ENCODE assay signal across 8 cellular contexts in genomic region chr1:160954158-160955104, GRCh38. TPM values are rescaled to one million over a fixed set of nuclear protein-coding genes. Genes with fewer than 3 reads are reported as not detected.
DNase-seq lines count a peak whose midpoint lies in the region; ATAC-seq and TF ChIP-seq lines count a peak whose summit lies in the region.

Gene ITLN2 (minus strand): TSS chr1:160954809. CDS start chr1:160954741, 68 bp downstream.

- no peak within 1 kb of the TSS for H3K4me3 ChIP-seq in AG10803 (ENCODE audit: low read length)
- H3K4me3 ChIP-seq in neural cell (ENCODE audit: low read length) = no peak within 1 kb of the TSS

- H3K4me2 ChIP-seq in neural cell (ENCODE audit: low read length) = no peak within 1 kb of the TSS

- no peaks in the 10 kb centered on the region for H3K9me3 Mint-ChIP-seq in effector memory CD8-positive, alpha-beta T cell

- TF ChIP-seq CTCF in AG10803 (conservative IDR thresholded peaks at IDR 0.05; ENCODE audit: low read length) (peak; percentile 60), neural cell (IDR thresholded peaks at IDR 0.05; ENCODE audit: poor library complexity, severe bottlenecking) (peak; percentile 13)

- no peak for TF ChIP-seq EP300 in neural cell (conservative IDR thresholded peaks at IDR 0.05; ENCODE audit: poor library complexity, severe bottlenecking)

- H3K9me3 ChIP-seq in neural cell (ENCODE audit: low read length) = no peaks in the 10 kb centered on the region

- no peak within 1 kb of the TSS for H2AFZ ChIP-seq in neural cell (ENCODE audit: low read depth, low read length)

- no peak within 1 kb of the TSS for H3K27ac ChIP-seq in neural cell (ENCODE audit: low read length)

- H3K79me2 ChIP-seq in neural cell (replicated peaks; ENCODE audit: insufficient read depth, low read length) = no peaks in the 10 kb centered on the region

- peaks cover 8 to 13% of the 10 kb centered on the region in 2 donors for H3K4me1 Mint-ChIP-seq in effector memory CD8-positive, alpha-beta T cell (ENCODE audit: low read depth in 2 of 2)

- H3K27ac Mint-ChIP-seq in effector memory CD8-positive, alpha-beta T cell = peak within 1 kb of the TSS in 1 of 2 donors; percentile 51

- no peak for TF ChIP-seq RAD21 in neural cell (conservative IDR thresholded peaks at IDR 0.05)

- H3K9ac ChIP-seq in neural cell (ENCODE audit: low read length) = no peak within 1 kb of the TSS

- H3K36me3 Mint-ChIP-seq in effector memory CD8-positive, alpha-beta T cell (ENCODE audit: insufficient read depth) = no peaks in the 10 kb centered on the region

- H3F3A ChIP-seq in neural cell (ENCODE audit: insufficient read depth, low read length, poor library complexity, severe bottlenecking) = no peaks in the 10 kb centered on the region

- no peaks in the 10 kb centered on the region for H3K27me3 ChIP-seq in neural cell (ENCODE audit: insufficient read depth, low read depth, low read length)

- no peaks in the 10 kb centered on the region for H4K20me1 ChIP-seq in neural cell (ENCODE audit: insufficient read depth)

- no peaks in the 10 kb centered on the region for H3K27me3 Mint-ChIP-seq in effector memory CD8-positive, alpha-beta T cell

- DNase-seq in AG10803 (ENCODE audit: low read depth) (peak; percentile 18), M059J (ENCODE audit: low read depth) (peak; percentile 60)
- DNase-seq in activated CD4-positive, alpha-beta T cell treated with anti-CD3 and anti-CD28 coated beads for 1 hour = peak; percentile 10
- peak; percentile 22 to 38 (median 25) for DNase-seq in effector memory CD8-positive, alpha-beta T cell

- H3K36me3 ChIP-seq in neural cell (ENCODE audit: insufficient read depth, low read length) = no peaks in the 10 kb centered on the region

- H3K4me3 Mint-ChIP-seq in effector memory CD8-positive, alpha-beta T cell = no peak within 1 kb of the TSS

- ATAC-seq in GM18861 (IDR thresholded peaks at IDR 0.05; ENCODE audit: unreplicated experiment) = peak; percentile 63
- peak; percentile 70 for ATAC-seq in effector memory CD8-positive, alpha-beta T cell (replicated peaks)
- ATAC-seq in HG02970 (IDR thresholded peaks at IDR 0.05; ENCODE audit: low FRiP score, unreplicated experiment) = no peak
- ATAC-seq in GM21381 (IDR thresholded peaks at IDR 0.05; ENCODE audit: unreplicated experiment) = no peak

- H3K9me2 ChIP-seq in neural cell (ENCODE audit: insufficient read depth, low read length) = no peaks in the 10 kb centered on the region

TF ChIP-seq in neural cell, 6 proteins besides CTCF, POLR2A, EP300 and RAD21:
- TF ChIP-seq POLR2AphosphoS5 (IDR thresholded peaks at IDR 0.05) (no peak), SMC3 (conservative IDR thresholded peaks at IDR 0.05; ENCODE audit: poor library complexity) (no peak), EZH2 (IDR thresholded peaks at IDR 0.05; ENCODE audit: borderline replicate concordance, insufficient read depth, low read length, poor library complexity, severe bottlenecking) (no peak), TAF1 (IDR thresholded peaks at IDR 0.05; ENCODE audit: low read depth) (no peak), MXI1 (conservative IDR thresholded peaks at IDR 0.05; ENCODE audit: poor library complexity, severe bottlenecking) (no peak), REST (IDR thresholded peaks at IDR 0.05; ENCODE audit: borderline replicate concordance) (no peak)
TF ChIP-seq in neural cell: peak in this region for 0.

RNA-seq across cellular contexts. Expression of gene ITLN2, which starts in this region (rescaled TPM):
- total RNA-seq in M059J (2014; rRNA removed; shearing (Covaris generic)) = not detected in 2 replicates
- polyA plus RNA-seq in neural cell = not detected in 2 replicates
- polyA minus RNA-seq in neural cell = not detected in 2 replicates

Comparison
In these comparisons a context has a peak if more than half of its experiments do, and no peak if none do; other contexts are left out.
1. Peak in DNase-seq in M059J; RNA of the gene not detected or under 1 TPM.
2. DNase-seq: peak in every context shown above with its lines; median percentile 60 in M059J; 25 in effector memory CD8-positive, alpha-beta T cell; 18 in AG10803; 10 in activated CD4-positive, alpha-beta T cell treated with anti-CD3 and anti-CD28 coated beads for 1 hour.
3. ATAC-seq: peak in GM18861 (single experiment) and effector memory CD8-positive, alpha-beta T cell (single experiment); none in HG02970 (single experiment) and GM21381 (single experiment).